7 cellular contexts compared by ENCODE assay signal in genomic region chr12:39343665-39344064, GRCh38.
"Had no signal": no experiment of that assay in that cellular context is flagged by ENCODE, and none has a peak within 500 bp of the region (broad histone marks: within the 10 kb centered on the region; RNA-seq: fewer than 3 reads in every experiment).

No MANE protein-coding gene starts in this region.

- ATAC-seq: K562 had no signal

- H3K4me3 ChIP-seq: K562 had no signal

- H3K9ac ChIP-seq: KMS-11 had no signal

- DNase-seq: IMR-90, KBM-7, KG1 had no signal

- H3K27ac ChIP-seq: HL-60, KMS-11 had no signal

- FAIRE-seq: HTR-8/SVneo, K562 had no signal

- H3K4me2 ChIP-seq: KMS-11 had no signal
